ENCODE assay signal across 24 cellular contexts in genomic region chr20:57456116-57456515, GRCh38.
A peak's percentile ranks its signal among the peaks of the same experiment; 100 is the strongest.
DNase-seq lines count a peak whose midpoint lies in the region; ATAC-seq, FAIRE-seq and TF ChIP-seq lines count a peak whose summit lies in the region.
"Had no signal": no experiment of that assay in that cellular context is flagged by ENCODE, and none has a peak within 500 bp of the region (broad histone marks: within the 10 kb centered on the region; RNA-seq: fewer than 3 reads in every experiment).

No MANE protein-coding gene starts in this region.

- no peak for DNase-seq in activated naive CD4-positive, alpha-beta T cell treated with anti-CD3 and anti-CD28 coated beads, Interleukin-2, amount 10 ng/mL, durations not matched to agents 7 days and 5 days
- no peak for DNase-seq in K562 (ENCODE audit: extremely low read depth in 1 of 4, low spot score in 3 of 4)
- DNase-seq in neuronal stem cell (ENCODE audit: low spot score) = no peak
- DNase-seq in stimulated activated CD4-positive, alpha-beta T cell treated with anti-CD3 and anti-CD28 coated beads, Interleukin-4, amount 100 ng/mL, for 24 hours = no peak
- DNase-seq in DMS79 (lab: John Stamatoyannopoulos, UW) = no peak
- no peak for DNase-seq in kidney glomerular epithelial cell (lab: John Stamatoyannopoulos, UW)
- DNase-seq: BE2C; C1 segment of cervical spinal cord; Calu3; CD4-positive, alpha-beta memory T cell; COR-L47; DMS153; EL; GDM1; GM23248; H7; HCEC 1CT had no signal

- H2AFZ ChIP-seq in K562 (ENCODE audit: low read depth, low read length) (no peak overlapping the region), neuronal stem cell (ENCODE audit: low read length) (no peak overlapping the region)
- H2AFZ ChIP-seq: GM23248 had no signal

- no peaks in the 10 kb centered on the region for H3K79me2 ChIP-seq in K562 (ENCODE audit: control insufficient read depth, insufficient read depth, low read length)

- H3K79me1 ChIP-seq in neuronal stem cell (ENCODE audit: low read depth, low read length) = no peaks in the 10 kb centered on the region

- ATAC-seq in K562 = no peak
- ATAC-seq: GM12878 had no signal

- H3K27me3 Mint-ChIP-seq in activated naive CD4-positive, alpha-beta T cell treated with anti-CD3 and anti-CD28 coated beads, Interleukin-2, amount 50 U/mL, for 24 hours = no peaks in the 10 kb centered on the region
- H3K27me3 Mint-ChIP-seq in activated naive CD4-positive, alpha-beta T cell treated with anti-CD3 and anti-CD28 coated beads, Interleukin-2, amount 10 ng/mL, durations not matched to agents 7 days and 5 days = peaks cover 86% of the 10 kb centered on the region

- H3K36me3 ChIP-seq in K562 (ENCODE audit: control insufficient read depth, insufficient read depth, low read length) = no peaks in the 10 kb centered on the region; the same call in 2 of the 3 replicates
- no peaks in the 10 kb centered on the region for H3K36me3 ChIP-seq in neuronal stem cell (replicated peaks in 1 of 2; ENCODE audit: control insufficient read depth in 2 of 2, insufficient read depth in 2 of 2, low read length in 2 of 2)
- H3K36me3 ChIP-seq in stomach smooth muscle (ENCODE audit: control insufficient read depth in 2 of 2, insufficient read depth in 2 of 2, low read length in 2 of 2) = no peaks in the 10 kb centered on the region
- H3K36me3 ChIP-seq: BE2C had no signal

- FAIRE-seq in K562 (lab: Jason Lieb, UNC) = no peak
- FAIRE-seq: A204.1, GM12878, GM19239, H1 had no signal

- intact Hi-C loops in K562 (cut with micrococcal nuclease) = no loop called here

- no peaks in the 10 kb centered on the region for H3K27me3 ChIP-seq in K562 (ENCODE audit: control insufficient read depth in 2 of 2, insufficient read depth in 2 of 2, low read length in 2 of 2)
- no peaks in the 10 kb centered on the region for H3K27me3 ChIP-seq in neuronal stem cell (ENCODE audit: control insufficient read depth in 3 of 3, insufficient read depth in 3 of 3, low read depth in 1 of 3, low read length in 3 of 3)
- H3K27me3 ChIP-seq in stomach smooth muscle (ENCODE audit: control insufficient read depth in 1 of 2, insufficient read depth in 2 of 2, low read length in 2 of 2) = no peaks in the 10 kb centered on the region
- H3K27me3 ChIP-seq: BE2C had no signal

- H3K4me1 Mint-ChIP-seq in activated naive CD4-positive, alpha-beta T cell treated with anti-CD3 and anti-CD28 coated beads, Interleukin-2, amount 50 U/mL, for 24 hours = peaks cover 18% of the 10 kb centered on the region
- H3K4me1 Mint-ChIP-seq in activated naive CD4-positive, alpha-beta T cell treated with anti-CD3 and anti-CD28 coated beads, Interleukin-2, amount 10 ng/mL, durations not matched to agents 7 days and 5 days = peaks cover 18% of the 10 kb centered on the region

- WGBS in K562 (ENCODE audit: insufficient coverage, low coverage, missing lambda C conversion rate) = 89% methylated on average over 13 of the region's 13 CpGs
- whole genome bisulfite sequencing in neuronal stem cell (ENCODE audit: extremely low coverage in 2 of 2, insufficient read length in 2 of 2, insufficient replicate concordance in 1 of 2), 2 donors = no CpG with 5 or more reads among the region's 13 CpGs

- peaks cover 4% of the 10 kb centered on the region for H3K9me1 ChIP-seq in K562 (ENCODE audit: control insufficient read depth, insufficient read depth, low read length)

- H3K4me3 Mint-ChIP-seq in activated naive CD4-positive, alpha-beta T cell treated with anti-CD3 and anti-CD28 coated beads, Interleukin-2, amount 50 U/mL, for 24 hours = no peak overlapping the region
- H3K4me3 Mint-ChIP-seq in activated naive CD4-positive, alpha-beta T cell treated with anti-CD3 and anti-CD28 coated beads, Interleukin-2, amount 10 ng/mL, durations not matched to agents 7 days and 5 days = no peak overlapping the region
- H3K4me3 Mint-ChIP-seq: CD4-positive, alpha-beta memory T cell had no signal

- peak overlapping the region; percentile 12 for H3K27ac Mint-ChIP-seq in activated naive CD4-positive, alpha-beta T cell treated with anti-CD3 and anti-CD28 coated beads, Interleukin-2, amount 50 U/mL, for 24 hours
- H3K27ac Mint-ChIP-seq in activated naive CD4-positive, alpha-beta T cell treated with anti-CD3 and anti-CD28 coated beads, Interleukin-2, amount 10 ng/mL, durations not matched to agents 7 days and 5 days = no peak overlapping the region

- H2AK5ac ChIP-seq in neuronal stem cell (ENCODE audit: low read depth, low read length) = no peak overlapping the region

- no peak overlapping the region for H3K27ac ChIP-seq in K562 (ENCODE audit: extremely low read depth, low read depth, low read length)
- H3K27ac ChIP-seq in neuronal stem cell (replicated peaks; ENCODE audit: low read length) = no peak overlapping the region
- peak overlapping the region; percentile 90 for H3K27ac ChIP-seq in stomach smooth muscle (ENCODE audit: low read length)
- H3K27ac ChIP-seq: 22Rv1, GM23248 had no signal

- no peak for TF ChIP-seq POLR2A in K562 (conservative IDR thresholded peaks at IDR 0.05)

- H2BK15ac ChIP-seq in neuronal stem cell (ENCODE audit: low read length) = no peak overlapping the region

- H3K4me1 ChIP-seq in K562 (replicated peaks in 1 of 2; ENCODE audit: control insufficient read depth in 2 of 2, insufficient read depth in 2 of 2, low read length in 2 of 2) = peaks cover 35 to 55% of the 10 kb centered on the region in 2 experiments
- peaks cover 3 to 10% of the 10 kb centered on the region in 2 donors for H3K4me1 ChIP-seq in neuronal stem cell (ENCODE audit: control insufficient read depth in 2 of 2, insufficient read depth in 1 of 2, low read depth in 1 of 2, low read length in 2 of 2)
- peaks cover 56% of the 10 kb centered on the region for H3K4me1 ChIP-seq in stomach smooth muscle (ENCODE audit: control insufficient read depth, insufficient read depth, low read length)
- H3K4me1 ChIP-seq: BE2C had no signal

- H3K14ac ChIP-seq in neuronal stem cell (ENCODE audit: low read length) = no peak overlapping the region

- no peak for TF ChIP-seq EP300 in K562 (IDR thresholded peaks at IDR 0.05; ENCODE audit: low read length)

- H3K9ac ChIP-seq in K562 (ENCODE audit: insufficient read depth in 1 of 2, low read depth in 2 of 2, low read length in 2 of 2) = peak overlapping the region in 1 of 2 experiments; percentile 65; a peak in 1 of 4 replicates
- H3K9ac ChIP-seq in neuronal stem cell (ENCODE audit: low read depth, low read length, poor library complexity) = no peak overlapping the region
- no peak overlapping the region for H3K9ac ChIP-seq in stomach smooth muscle (ENCODE audit: low read length in 2 of 2)
- H3K9ac ChIP-seq: GM23248 had no signal

- no peak for TF ChIP-seq RAD21 in K562 (CRISPR knock-in tag; conservative IDR thresholded peaks at IDR 0.05 in 1 of 2, IDR thresholded peaks at IDR 0.05 in 1 of 2)

- CTCF ChIA-PET in activated naive CD4-positive, alpha-beta T cell treated with anti-CD3 and anti-CD28 coated beads, Interleukin-2, amount 10 ng/mL, durations not matched to agents 7 days and 5 days (lab: Charles Lee) = no interaction called here
- CTCF ChIA-PET in K562 (lab: Yijun Ruan, JAX; ENCODE audit: low intra/inter-chr PET ratio) = no interaction called here

- H3K36me3 Mint-ChIP-seq in activated naive CD4-positive, alpha-beta T cell treated with anti-CD3 and anti-CD28 coated beads, Interleukin-2, amount 50 U/mL, for 24 hours = no peaks in the 10 kb centered on the region
- no peaks in the 10 kb centered on the region for H3K36me3 Mint-ChIP-seq in activated naive CD4-positive, alpha-beta T cell treated with anti-CD3 and anti-CD28 coated beads, Interleukin-2, amount 10 ng/mL, durations not matched to agents 7 days and 5 days
- H3K36me3 Mint-ChIP-seq: CD4-positive, alpha-beta memory T cell had no signal

- H3K9me3 Mint-ChIP-seq in activated naive CD4-positive, alpha-beta T cell treated with anti-CD3 and anti-CD28 coated beads, Interleukin-2, amount 50 U/mL, for 24 hours = no peaks in the 10 kb centered on the region
- no peaks in the 10 kb centered on the region for H3K9me3 Mint-ChIP-seq in activated naive CD4-positive, alpha-beta T cell treated with anti-CD3 and anti-CD28 coated beads, Interleukin-2, amount 10 ng/mL, durations not matched to agents 7 days and 5 days
- H3K9me3 Mint-ChIP-seq: CD4-positive, alpha-beta memory T cell had no signal

- TF ChIP-seq CTCF in K562 (IDR thresholded peaks at IDR 0.05 in 2 of 3, conservative IDR thresholded peaks at IDR 0.05 in 1 of 3; ENCODE audit: insufficient read depth in 2 of 3, low read depth in 1 of 3, low read length in 3 of 3) = no peak

- H4K20me1 ChIP-seq in K562 (replicated peaks; ENCODE audit: control insufficient read depth, insufficient read depth, low read length) = no peaks in the 10 kb centered on the region

- no peak overlapping the region for H3K23ac ChIP-seq in neuronal stem cell (ENCODE audit: low read depth, low read length, poor library complexity)

- no peak overlapping the region for H3K4ac ChIP-seq in neuronal stem cell (ENCODE audit: low read length)

- in situ Hi-C loops in K562 (cut with MboI) = no loop called here

- H2BK120ac ChIP-seq in neuronal stem cell (ENCODE audit: low read depth, low read length) = no peak overlapping the region

- POLR2A ChIA-PET in K562 (lab: Yijun Ruan, JAX) = no interaction called here

- H3K4me2 ChIP-seq in K562 (ENCODE audit: insufficient read depth, low read length) (no peak overlapping the region), neuronal stem cell (ENCODE audit: insufficient read depth, low read length, poor library complexity, severe bottlenecking) (no peak overlapping the region)

- BruUV-seq in K562 (replicated peaks; lab: Mats Ljungman, UMichigan) = no TSS peak

- no peak overlapping the region for H4K91ac ChIP-seq in neuronal stem cell (ENCODE audit: low read depth, low read length, poor library complexity)

- H4K8ac ChIP-seq in neuronal stem cell (ENCODE audit: low read depth, low read length) = no peak overlapping the region

- H3K9me3 ChIP-seq in K562 (replicated peaks; ENCODE audit: control insufficient read depth, insufficient read depth, low read depth, low read length) (peaks cover 5% of the 10 kb centered on the region; the same call in 1 of the 2 replicates), neuronal stem cell (replicated peaks in 1 of 2; ENCODE audit: control insufficient read depth in 2 of 2, insufficient read depth in 1 of 2, low read depth in 1 of 2, low read length in 2 of 2) (peaks cover 0 to 5% of the 10 kb centered on the region in 2 donors), stomach smooth muscle (ENCODE audit: control insufficient read depth in 2 of 2, low read length in 2 of 2) (no peaks in the 10 kb centered on the region)
- H3K9me3 ChIP-seq: BE2C had no signal

- no peak overlapping the region for H2BK12ac ChIP-seq in neuronal stem cell (ENCODE audit: low read length)

- H2BK5ac ChIP-seq in neuronal stem cell (ENCODE audit: low read length) = no peak overlapping the region

- H3K18ac ChIP-seq in neuronal stem cell (ENCODE audit: low read length) = peak overlapping the region; percentile 45

- no peak overlapping the region for H3K4me3 ChIP-seq in K562
- H3K4me3 ChIP-seq in neuronal stem cell (ENCODE audit: low read length in 2 of 2) = no peak overlapping the region
- H3K4me3 ChIP-seq in stomach smooth muscle (ENCODE audit: low read length in 2 of 2) = no peak overlapping the region
- H3K4me3 ChIP-seq: GM12878, GM23248 had no signal

TF ChIP-seq in K562, 482 proteins besides CTCF, POLR2A, EP300 and RAD21:
- TF ChIP-seq HDGF (IDR thresholded peaks at IDR 0.05) (no peak), RBM25 (IDR thresholded peaks at IDR 0.05; ENCODE audit: low read depth, low read length, severe bottlenecking) (peak; percentile 84)
TF ChIP-seq in K562: peak in this region for 1.
